8 cellular contexts compared by ENCODE assay signal in the genomic region with DNA sequence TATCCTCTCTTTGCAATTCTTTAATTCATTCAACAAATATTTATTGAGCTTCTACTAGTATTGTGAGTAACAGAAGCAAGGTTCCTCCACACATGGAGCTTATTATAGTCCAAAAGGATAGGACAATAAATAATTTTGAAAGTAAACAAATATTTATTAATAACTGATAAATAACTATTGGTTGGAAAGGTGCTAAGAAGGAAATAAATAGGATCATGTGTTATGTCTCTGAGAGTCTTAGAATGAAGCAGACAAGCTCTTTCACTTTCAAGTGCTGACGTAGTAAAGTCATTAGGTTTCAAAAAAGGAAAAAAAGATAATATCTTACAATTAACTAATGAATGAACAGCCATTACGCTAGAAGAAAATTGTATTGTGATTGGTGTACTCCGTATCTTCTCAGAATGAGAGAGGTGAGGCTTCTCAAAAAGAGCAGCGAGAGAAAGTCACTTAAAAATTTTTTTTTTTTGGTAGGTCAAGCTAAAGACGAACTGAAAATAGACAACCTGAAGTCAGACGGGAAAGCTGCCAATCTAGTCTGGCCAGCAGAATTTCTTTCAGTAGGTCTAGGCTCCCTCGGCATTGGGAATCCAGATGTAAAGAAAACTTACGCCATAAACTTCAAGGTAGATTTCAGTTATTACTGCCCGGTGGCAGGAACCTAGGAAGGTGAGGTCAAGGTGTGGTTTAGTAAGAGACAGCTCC. TPM values are rescaled to one million over a fixed set of nuclear protein-coding genes. Genes with fewer than 3 reads are reported as not detected.
A peak's percentile ranks its signal among the peaks of the same experiment; 100 is the strongest.
DNase-seq lines count a peak whose midpoint lies in the region; ATAC-seq, FAIRE-seq and TF ChIP-seq lines count a peak whose summit lies in the region.

No MANE protein-coding gene starts in this region.

- peaks cover 32% of the 10 kb centered on the region for H4K20me1 ChIP-seq in HepG2 (ENCODE audit: insufficient read depth, low read length)

- H3K27me3 ChIP-seq in adipocyte (replicated peaks; ENCODE audit: control insufficient read depth, insufficient read depth, low read length) (peaks cover 5% of the 10 kb centered on the region), HepG2 (ENCODE audit: control insufficient read depth in 1 of 2, insufficient read depth in 2 of 2, low read length in 2 of 2) (no peaks in the 10 kb centered on the region; a peak in 1 of 5 replicates), upper lobe of right lung (no peaks in the 10 kb centered on the region)

- DNase-seq in GM10248 (ENCODE audit: extremely low spot score) (peak; percentile 26), adipocyte (ENCODE audit: low read depth) (peak; percentile 33), HepG2 (ENCODE audit: low spot score) (no peak), upper lobe of right lung (no peak), T-helper 9 cell (no peak), left lobe of liver (ENCODE audit: low spot score) (no peak)

- peaks cover 44% of the 10 kb centered on the region for H3K79me2 ChIP-seq in HepG2 (ENCODE audit: insufficient read depth, low read length)

- peak overlapping the region; percentile 91 for H3K4me2 ChIP-seq in HepG2 (ENCODE audit: low read depth, low read length)

- intact Hi-C loops in HepG2 (cut with micrococcal nuclease; ENCODE audit: unreplicated experiment) (loop anchor here (10.0 kb wide), 1 partner anchor 764 kb away; the partner anchor contains the start of gene XPOT), upper lobe of right lung (cut with DNase I) (no loop called here)

- H3K9ac ChIP-seq in adipocyte (ENCODE audit: low read length) (peak overlapping the region; percentile 94), HepG2 (ENCODE audit: insufficient read depth, low read depth, low read length) (peak overlapping the region; percentile 94; the same call in 1 of the 2 replicates)

- no peak for TF ChIP-seq EP300 in HepG2 (IDR thresholded peaks at IDR 0.05; ENCODE audit: low read depth in 2 of 2, low read length in 2 of 2)
- no peak for TF ChIP-seq EP300 in HepG2 (CRISPR knock-in tag; IDR thresholded peaks at IDR 0.05; ENCODE audit: borderline replicate concordance)

- FAIRE-seq in HepG2 (lab: Jason Lieb, UNC) = no peak

- in situ Hi-C loops in HepG2 (cut with HindIII; ENCODE audit: extremely low pct_ligation_motif_present, low pct_unique_long_range_greater_than_20kb) = no loop called here

- WGBS in HepG2 (ENCODE audit: low lambda C conversion rate) = 43% methylated on average over 9 of the region's 9 CpGs

- BruUV-seq in HepG2 (replicated peaks; lab: Mats Ljungman, UMichigan) = TSS peak; percentile 81

- H2AFZ ChIP-seq in HepG2 (ENCODE audit: low read length) = peak overlapping the region; percentile 75

- peaks cover 35% of the 10 kb centered on the region for H3K4me1 ChIP-seq in adipocyte (ENCODE audit: control insufficient read depth, insufficient read depth, low read length)
- H3K4me1 ChIP-seq in HepG2 (ENCODE audit: insufficient read depth, low read length) = peaks cover 27% of the 10 kb centered on the region
- peaks cover 29% of the 10 kb centered on the region for H3K4me1 ChIP-seq in upper lobe of right lung

- peak; percentile 0 for ATAC-seq in HG03103 (IDR thresholded peaks at IDR 0.05; ENCODE audit: low read depth, unreplicated experiment)
- no peak for ATAC-seq in HepG2
- no peak for ATAC-seq in upper lobe of right lung
- no peak for ATAC-seq in GM19467 (IDR thresholded peaks at IDR 0.05; ENCODE audit: unreplicated experiment)
- ATAC-seq in left lobe of liver = no peak

- H3K4me3 ChIP-seq in adipocyte (ENCODE audit: low read length) (peak overlapping the region; percentile 100), HepG2 (replicated peaks in 1 of 3; ENCODE audit: insufficient read depth in 1 of 3, low read depth in 2 of 3, low read length in 3 of 3) (peak overlapping the region; percentile 92 to 97 (median 94); a peak in 5 of 6 replicates), upper lobe of right lung (peak overlapping the region; percentile 94)

- CTCF ChIA-PET in GM10248 (lab: Yijun Ruan, JAX) (interaction anchor here (1.1 to 3.4 kb wide), 17 partner anchors 9 to 919 kb away, joined by 3 to 20 read pairs (median 4); no protein-coding TSS in a partner anchor), HepG2 (lab: Yijun Ruan, JAX; ENCODE audit: low intra/inter-chr PET ratio, low total read pairs) (no interaction called here)

- TF ChIP-seq CTCF in GM10248 (IDR thresholded peaks at IDR 0.05; ENCODE audit: control extremely low read depth, extremely low read depth, low read depth, missing control alignments) (no peak), HepG2 (CRISPR knock-in tag; IDR thresholded peaks at IDR 0.05) (no peak), upper lobe of right lung (IDR thresholded peaks at IDR 0.05) (no peak)

- no peaks in the 10 kb centered on the region for H3K9me3 ChIP-seq in adipocyte (ENCODE audit: control insufficient read depth, low read length)
- no peaks in the 10 kb centered on the region for H3K9me3 ChIP-seq in HepG2 (ENCODE audit: low read length)
- no peaks in the 10 kb centered on the region for H3K9me3 ChIP-seq in upper lobe of right lung

- no peak for TF ChIP-seq POLR2A in HepG2 (IDR thresholded peaks at IDR 0.05; ENCODE audit: insufficient read depth in 1 of 2, low read depth in 2 of 2, low read length in 2 of 2)

- POLR2A ChIA-PET in GM10248 (lab: Yijun Ruan, JAX) = interaction anchor here (0.9 to 1.3 kb wide), 4 partner anchors 10 to 16 kb away, joined by 3 to 6 read pairs (median 4); no protein-coding TSS in a partner anchor
- POLR2A ChIA-PET in HepG2 (lab: Yijun Ruan, JAX) = interaction anchor here (0.8 to 3.1 kb wide), 8 partner anchors 9 to 1001 kb away, joined by 3 to 8 read pairs (median 5); partner anchors contain the start of gene TMBIM4

- H3K36me3 ChIP-seq in adipocyte (ENCODE audit: control insufficient read depth, insufficient read depth, low read length, severe bottlenecking) (no peaks in the 10 kb centered on the region), HepG2 (replicated peaks in 1 of 2; ENCODE audit: control insufficient read depth in 1 of 2, insufficient read depth in 2 of 2, low read length in 2 of 2) (no peaks in the 10 kb centered on the region), upper lobe of right lung (no peaks in the 10 kb centered on the region)

- no peak for TF ChIP-seq RAD21 in HepG2 (CRISPR knock-in tag; IDR thresholded peaks at IDR 0.05)

- H3K27ac ChIP-seq in HepG2 (ENCODE audit: extremely low read length, insufficient read depth, low read length) = peak overlapping the region; percentile 88
- peak overlapping the region; percentile 94 for H3K27ac ChIP-seq in upper lobe of right lung

RNA-seq across cellular contexts. Expression of gene LEMD3, which starts 0.6 kb away (rescaled TPM):
- total RNA-seq in HepG2 (2016; rRNA removed; fragmentation: Illumina TruSeq; extraction: Trizol) (12.3 and 18.7 TPM in 2 replicates), upper lobe of right lung (33.1 TPM), left lobe of liver (10.3 TPM)
- 2.2 and 2.6 TPM in 2 replicates for total RNA-seq in HepG2 (2016; cell fraction: cytosol; rRNA removed; fragmentation: Illumina TruSeq; extraction: Trizol; ENCODE audit: low read depth)
- total RNA-seq in HepG2 (2016; cell fraction: insoluble cytoplasmic fraction; rRNA removed; fragmentation: Illumina TruSeq; extraction: Trizol) = 12.9 and 19.6 TPM in 2 replicates
- total RNA-seq in HepG2 (2016; cell fraction: membrane; rRNA removed; fragmentation: Illumina TruSeq; extraction: Trizol) = 3.5 and 4.4 TPM in 2 replicates
- 35.1 and 35.6 TPM in 2 replicates for total RNA-seq in HepG2 (2016; cell fraction: nucleus; rRNA removed; fragmentation: Illumina TruSeq; extraction: Trizol)
- polyA plus RNA-seq in HepG2 (2011; rRNA removed) = 7.0 and 9.3 TPM in 2 replicates
- 3.0 and 4.1 TPM in 2 replicates for polyA plus RNA-seq in HepG2 (2011; cell fraction: cytosol; rRNA removed)
- 8.9 and 12.1 TPM in 2 replicates for polyA plus RNA-seq in HepG2 (2011; cell fraction: nucleus; rRNA removed)
- polyA plus RNA-seq in HepG2 (2012) = 9.7 and 12.5 TPM in 2 replicates
- polyA plus RNA-seq in HepG2 (2016; cell fraction: cytosol; fragmentation: Illumina TruSeq; extraction: Trizol; ENCODE audit: low read depth) = 0.48 and 0.51 TPM in 2 replicates
- 7.0 and 7.5 TPM in 2 replicates for polyA plus RNA-seq in HepG2 (2016; cell fraction: insoluble cytoplasmic fraction; fragmentation: Illumina TruSeq; extraction: Trizol; ENCODE audit: low read depth)
- polyA plus RNA-seq in HepG2 (2016; cell fraction: membrane; fragmentation: Illumina TruSeq; extraction: Trizol; ENCODE audit: low read depth) = 1.00 and 1.2 TPM in 2 replicates
- polyA plus RNA-seq in HepG2 (2016; cell fraction: nucleus; fragmentation: Illumina TruSeq; extraction: Trizol; ENCODE audit: insufficient read depth, low read depth) = 32.6 and 32.9 TPM in 2 replicates
- polyA minus RNA-seq in HepG2 (2011; rRNA and poly(A)+ RNA removed; ENCODE audit: low replicate concordance) = 9.1 and 9.5 TPM in 2 replicates
- polyA minus RNA-seq in HepG2 (2011; cell fraction: cytosol; rRNA and poly(A)+ RNA removed) = 11.1 and 11.5 TPM in 2 replicates
- 36.2 and 40.9 TPM in 2 replicates for polyA minus RNA-seq in HepG2 (2011; cell fraction: nucleus; rRNA and poly(A)+ RNA removed)

RNA-seq across cellular contexts. Expression of gene WIF1, which starts 47.7 kb away (rescaled TPM):
- total RNA-seq in HepG2 (2016; rRNA removed; fragmentation: Illumina TruSeq; extraction: Trizol) (not detected in 2 replicates), upper lobe of right lung (171 TPM), left lobe of liver (0.08 TPM)
- not detected in 2 replicates for total RNA-seq in HepG2 (2016; cell fraction: cytosol; rRNA removed; fragmentation: Illumina TruSeq; extraction: Trizol; ENCODE audit: low read depth)
- not detected in 2 replicates for total RNA-seq in HepG2 (2016; cell fraction: insoluble cytoplasmic fraction; rRNA removed; fragmentation: Illumina TruSeq; extraction: Trizol)
- not detected in 2 replicates for total RNA-seq in HepG2 (2016; cell fraction: membrane; rRNA removed; fragmentation: Illumina TruSeq; extraction: Trizol)
- not detected in 2 replicates for total RNA-seq in HepG2 (2016; cell fraction: nucleus; rRNA removed; fragmentation: Illumina TruSeq; extraction: Trizol)
- polyA plus RNA-seq in HepG2 (2011; rRNA removed) = not detected in 2 replicates
- polyA plus RNA-seq in HepG2 (2011; cell fraction: cytosol; rRNA removed) = not detected in 2 replicates
- polyA plus RNA-seq in HepG2 (2011; cell fraction: nucleus; rRNA removed) = not detected in 2 replicates
- polyA plus RNA-seq in HepG2 (2012) = not detected in 2 replicates
- polyA plus RNA-seq in HepG2 (2016; cell fraction: cytosol; fragmentation: Illumina TruSeq; extraction: Trizol; ENCODE audit: low read depth) = not detected in 2 replicates
- polyA plus RNA-seq in HepG2 (2016; cell fraction: insoluble cytoplasmic fraction; fragmentation: Illumina TruSeq; extraction: Trizol; ENCODE audit: low read depth) = not detected in 2 replicates
- not detected in 2 replicates for polyA plus RNA-seq in HepG2 (2016; cell fraction: membrane; fragmentation: Illumina TruSeq; extraction: Trizol; ENCODE audit: low read depth)
- polyA plus RNA-seq in HepG2 (2016; cell fraction: nucleus; fragmentation: Illumina TruSeq; extraction: Trizol; ENCODE audit: insufficient read depth, low read depth) = not detected in 2 replicates
- not detected in 2 replicates for polyA minus RNA-seq in HepG2 (2011; rRNA and poly(A)+ RNA removed; ENCODE audit: low replicate concordance)
- polyA minus RNA-seq in HepG2 (2011; cell fraction: cytosol; rRNA and poly(A)+ RNA removed) = not detected in 2 replicates
- not detected in 2 replicates for polyA minus RNA-seq in HepG2 (2011; cell fraction: nucleus; rRNA and poly(A)+ RNA removed)

Comparison
In these comparisons a context has a peak if more than half of its experiments do, and no peak if none do; other contexts are left out.
1. DNase-seq: peak in GM10248 (single experiment) and adipocyte (single experiment); none in HepG2 (single experiment), upper lobe of right lung (single experiment), T-helper 9 cell (single experiment) and left lobe of liver (single experiment).
2. RNA of gene WIF1, which starts 47.7 kb away (total RNA-seq): 171 TPM in upper lobe of right lung (single experiment); 0.08 TPM in left lobe of liver (single experiment) and not detected in HepG2; every median in the first group is over 100 times any median in the second.
3. Peak in every context shown above with its lines, with median percentiles within 50 percentile points of each other: H3K4me3 ChIP-seq.